1 cellular context compared by ENCODE assay signal in the genomic region with DNA sequence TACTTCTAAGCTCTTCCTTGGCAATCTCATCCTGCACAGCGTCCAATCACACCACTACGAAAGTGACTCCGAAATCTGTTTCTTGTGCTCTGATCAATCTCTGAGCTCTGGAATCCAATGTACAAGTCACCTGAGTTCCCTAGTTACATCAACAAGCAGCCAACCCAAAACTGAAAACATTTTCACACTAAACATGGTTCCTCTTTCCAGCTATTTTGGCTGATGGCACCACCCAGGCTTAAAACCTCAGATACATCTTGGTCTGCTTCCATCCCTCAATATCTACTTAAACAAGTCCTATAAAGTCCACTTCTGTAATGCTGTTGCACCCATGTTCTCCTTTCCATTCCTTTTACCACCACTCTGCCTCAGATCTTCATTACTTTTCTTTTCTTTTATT.
TF ChIP-seq lines count a peak whose summit lies in the region.

No MANE protein-coding gene starts in this region.

TF ChIP-seq in endothelial cell of umbilical vein, 7 proteins besides CTCF, POLR2A, EP300 and RAD21:
- TF ChIP-seq, protein P1, sequence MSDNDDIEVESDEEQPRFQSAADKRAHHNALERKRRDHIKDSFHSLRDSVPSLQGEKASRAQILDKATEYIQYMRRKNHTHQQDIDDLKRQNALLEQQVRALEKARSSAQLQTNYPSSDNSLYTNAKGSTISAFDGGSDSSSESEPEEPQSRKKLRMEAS (IDR thresholded peaks at IDR 0.05; ENCODE audit: insufficient read depth, insufficient read length), result no peak
- TF ChIP-seq EZH2 (IDR thresholded peaks at IDR 0.05; ENCODE audit: borderline replicate concordance, low read depth, low read length, severe bottlenecking) (no peak), GATA2 (IDR thresholded peaks at IDR 0.05; ENCODE audit: insufficient read depth, insufficient read length, low read depth, low read length) (no peak), FOS (IDR thresholded peaks at IDR 0.05; ENCODE audit: borderline replicate concordance, insufficient read depth, low read length) (no peak), MYC (IDR thresholded peaks at IDR 0.05; ENCODE audit: low read depth, low read length) (no peak), JUN (IDR thresholded peaks at IDR 0.05; ENCODE audit: borderline replicate concordance, insufficient read depth, insufficient read length, low read depth) (no peak), POLR2AphosphoS5 (IDR thresholded peaks at IDR 0.05; ENCODE audit: insufficient read depth, low read depth, low read length) (no peak)
TF ChIP-seq in endothelial cell of umbilical vein: peak in this region for 0.
